In the genomic region with DNA sequence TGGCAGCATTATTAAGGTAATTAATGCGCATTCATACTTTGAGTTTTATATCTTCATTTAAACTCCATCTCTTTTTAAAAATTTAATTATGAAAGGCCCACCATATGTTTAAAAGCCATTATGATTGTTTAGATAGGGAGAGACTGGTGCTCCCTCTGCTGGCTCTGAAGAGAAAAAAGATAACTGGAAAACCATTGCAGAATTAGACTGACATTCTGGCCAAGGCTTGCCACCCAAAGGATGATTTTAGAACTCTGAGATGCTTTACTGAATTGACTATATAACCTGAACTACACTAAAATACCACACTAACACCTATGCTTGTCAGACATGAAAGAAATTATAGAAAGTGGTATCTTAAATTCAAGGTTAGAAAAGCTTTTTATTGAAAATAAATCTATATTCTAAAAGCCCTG, we compare ENCODE assay signal across 8 cellular contexts.
A peak's percentile ranks its signal among the peaks of the same experiment; 100 is the strongest.
DNase-seq lines count a peak whose midpoint lies in the region; ATAC-seq, FAIRE-seq and TF ChIP-seq lines count a peak whose summit lies in the region.

No MANE protein-coding gene starts in this region.

- no peaks in the 10 kb centered on the region for H3K36me3 ChIP-seq in bronchial epithelial cell (ENCODE audit: control insufficient read depth, insufficient read depth, low read length)
- no peaks in the 10 kb centered on the region for H3K36me3 ChIP-seq in lung (ENCODE audit: control insufficient read depth in 2 of 2, insufficient read depth in 2 of 2, low read length in 2 of 2)

- H3K4me3 ChIP-seq in bronchial epithelial cell (ENCODE audit: low read depth, low read length) (no peak overlapping the region), lung (no peak overlapping the region)

- no peaks in the 10 kb centered on the region for H3K9me3 ChIP-seq in lung (ENCODE audit: control insufficient read depth in 2 of 2, insufficient read depth in 1 of 2, low read length in 1 of 2)

- ATAC-seq in lung (ENCODE audit: insufficient read depth, low FRiP score) (no peak), HG02884 (IDR thresholded peaks at IDR 0.05; ENCODE audit: unreplicated experiment) (no peak)

- peak; percentile 59 for TF ChIP-seq CTCF in bronchial epithelial cell (IDR thresholded peaks at IDR 0.05; ENCODE audit: insufficient read depth, low read length, severe bottlenecking)
- TF ChIP-seq CTCF in lung (IDR thresholded peaks at IDR 0.05; ENCODE audit: control extremely low read depth, extremely low read depth): peak; percentile 9

- H3K27me3 ChIP-seq in bronchial epithelial cell (ENCODE audit: control insufficient read depth, insufficient read depth, low read length) (no peaks in the 10 kb centered on the region), lung (ENCODE audit: control insufficient read depth, insufficient read depth) (no peaks in the 10 kb centered on the region)

- 70 to 82% methylated on average over 1 of the region's 1 CpG for WGBS in lung, 2 donors

- no peak for FAIRE-seq in bronchial epithelial cell (lab: Jason Lieb, UNC)

- DNase-seq in EL (peak; percentile 37), HCEC 1CT (peak; percentile 61), NCI-H446 treated with DMSO at 0.1 percent for 48 hours (lab: John Stamatoyannopoulos, UW) (peak; percentile 23), bronchial epithelial cell (ENCODE audit: low read depth) (peak; percentile 43), lung (ENCODE audit: low spot score) (no peak), GOT3 (lab: John Stamatoyannopoulos, UW) (no peak)
- no peak for DNase-seq in stimulated activated CD4-positive, alpha-beta T cell treated with anti-CD3 and anti-CD28 coated beads, Interleukin-2, amount 100 ng/mL, for 24 hours

- H3K4me1 ChIP-seq in lung (ENCODE audit: control insufficient read depth in 2 of 2, insufficient read depth in 2 of 2, low read length in 2 of 2): no peaks in the 10 kb centered on the region

- no peak overlapping the region for H3K27ac ChIP-seq in lung (ENCODE audit: low read depth in 1 of 2, low read length in 1 of 2)

Comparison
In these comparisons a context has a peak if more than half of its experiments do, and no peak if none do; other contexts are left out.
1. DNase-seq: peak in EL (single experiment), HCEC 1CT (single experiment), NCI-H446 treated with DMSO at 0.1 percent for 48 hours (single experiment) and bronchial epithelial cell (single experiment); none in lung (single experiment), GOT3 (single experiment) and stimulated activated CD4-positive, alpha-beta T cell treated with anti-CD3 and anti-CD28 coated beads, Interleukin-2, amount 100 ng/mL, for 24 hours (0 of 2).